Comparison of ENCODE assay signal across 8 cellular contexts in the genomic region with DNA sequence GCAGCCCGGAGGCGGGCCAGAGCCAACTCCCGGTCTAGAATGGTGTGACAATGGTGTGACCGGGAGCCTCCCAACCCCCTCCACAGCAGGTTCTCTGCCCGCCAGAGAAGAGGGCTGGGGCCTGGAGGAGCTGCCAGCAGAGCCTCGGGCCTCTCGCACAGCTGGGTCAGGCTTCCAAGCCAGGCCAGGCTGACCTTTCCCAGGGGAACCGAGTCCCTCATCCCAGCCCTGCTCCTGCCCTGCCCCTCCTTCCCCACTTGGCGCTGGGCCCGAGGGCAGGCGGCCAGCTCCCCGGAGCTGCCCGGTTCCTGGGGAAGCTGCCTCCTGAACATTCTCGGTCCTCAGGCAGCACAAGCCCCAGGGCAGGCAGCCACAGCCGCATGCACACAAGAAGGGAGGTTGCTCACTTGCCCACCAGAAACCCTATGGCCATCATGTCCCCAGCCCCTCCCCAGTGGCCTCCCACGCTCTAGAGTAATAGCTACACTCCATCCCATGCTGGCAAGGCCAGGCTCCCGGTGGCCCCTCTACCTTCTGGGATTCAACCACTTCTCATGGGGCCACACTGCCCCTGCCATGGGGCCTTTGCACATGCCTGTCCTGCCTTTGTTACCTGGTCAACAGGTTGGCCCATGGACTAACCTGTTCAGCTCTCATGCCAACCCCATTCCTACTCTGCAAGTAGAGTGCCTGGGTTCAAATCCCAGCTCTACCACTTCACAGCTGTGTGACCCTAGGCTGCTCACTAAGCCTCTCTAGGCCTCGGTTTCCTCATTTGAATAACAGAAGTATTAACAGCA.
DNase-seq lines count a peak whose midpoint lies in the region; ATAC-seq and TF ChIP-seq lines count a peak whose summit lies in the region.

No MANE protein-coding gene starts in this region.

- no peaks in the 10 kb centered on the region for H3K9me3 ChIP-seq in parathyroid adenoma (ENCODE audit: control insufficient read depth, low read length)

- H3K27me3 ChIP-seq in parathyroid adenoma (ENCODE audit: control insufficient read depth, insufficient read depth, low read length): no peaks in the 10 kb centered on the region

- no peaks in the 10 kb centered on the region for H3K36me3 ChIP-seq in parathyroid adenoma (ENCODE audit: control insufficient read depth, insufficient read depth, low read length)

- H3K79me2 ChIP-seq in parathyroid adenoma: no peaks in the 10 kb centered on the region

- H2AFZ ChIP-seq in parathyroid adenoma: no peak overlapping the region

- H3K9ac ChIP-seq in parathyroid adenoma: no peak overlapping the region

- ATAC-seq in HG02938 (IDR thresholded peaks at IDR 0.05; ENCODE audit: unreplicated experiment): no peak
- no peak for ATAC-seq in GM18858 (IDR thresholded peaks at IDR 0.05; ENCODE audit: unreplicated experiment)
- ATAC-seq in GM19023 (IDR thresholded peaks at IDR 0.05; ENCODE audit: unreplicated experiment): no peak

- CTCF ChIA-PET in RWPE1 (lab: Yijun Ruan, JAX): interaction anchor here (0.6 kb wide), 3 partner anchors 87 to 335 kb away, joined by 3 to 5 read pairs (median 3); no protein-coding TSS in a partner anchor

- POLR2A ChIA-PET in RWPE1 (lab: Yijun Ruan, JAX; ENCODE audit: low non-redundant PET): no interaction called here

- TF ChIP-seq CTCF in RWPE1 (conservative IDR thresholded peaks at IDR 0.05; ENCODE audit: low read depth): no peak
- no peak for TF ChIP-seq CTCF in foreskin fibroblast (IDR thresholded peaks at IDR 0.05; ENCODE audit: low read depth, low read length)
- TF ChIP-seq CTCF in parathyroid adenoma (IDR thresholded peaks at IDR 0.05): no peak

- H3K4me1 ChIP-seq in parathyroid adenoma: peaks cover 27% of the 10 kb centered on the region

- H3K27ac ChIP-seq in RWPE1 (peak overlapping the region; percentile 96), parathyroid adenoma (peak overlapping the region; percentile 15)

- peak overlapping the region; percentile 30 for H3K4me2 ChIP-seq in parathyroid adenoma (ENCODE audit: low read length)

- H3K4me3 ChIP-seq in foreskin fibroblast (ENCODE audit: low read depth in 1 of 2, low read length in 2 of 2) (no peak overlapping the region), parathyroid adenoma (ENCODE audit: low read depth, low read length) (no peak overlapping the region)

- DNase-seq in DMS153 treated with DMSO at 0.1 percent for 48 hours (lab: John Stamatoyannopoulos, UW; ENCODE audit: unreplicated experiment) (peak; percentile 72), RWPE1 (ENCODE audit: low spot score) (peak; percentile 45), foreskin fibroblast (peak; percentile 75 to 88), UCSD-AML1 (lab: John Stamatoyannopoulos, UW; ENCODE audit: unreplicated experiment) (no peak)
